8 cellular contexts compared by ENCODE assay signal in genomic region chr2:11732587-11732986, GRCh38.
"Had no signal": no experiment of that assay in that cellular context is flagged by ENCODE, and none has a peak within 500 bp of the region (broad histone marks: within the 10 kb centered on the region; RNA-seq: fewer than 3 reads in every experiment).

No MANE protein-coding gene starts in this region.

- ATAC-seq: HCT116, HepG2 had no signal

- H3K4me1 ChIP-seq: HAP-1 had no signal

- DNase-seq: GM23248, GOT3, H7, HFFc6 had no signal

- H3K9me3 ChIP-seq: HAP-1 had no signal

- H3K27ac ChIP-seq: GM23248, HL-60 had no signal

- H3K36me3 ChIP-seq: HAP-1 had no signal

- H3K4me3 ChIP-seq: GM23248, HAP-1 had no signal

- H3K9ac ChIP-seq: GM23248 had no signal

- H2AFZ ChIP-seq: GM23248 had no signal
